Comparison of ENCODE assay signal across 1 cellular context in genomic region chr2:68252407-68253210, GRCh38.
TF ChIP-seq lines count a peak whose summit lies in the region.

Gene PPP3R1, minus strand, starts transcription at chr2:68252532. Its CDS starts 405 bp downstream, at chr2:68252127.

TF ChIP-seq in HepG2, 621 proteins besides CTCF, POLR2A, EP300 and RAD21 (continued from another document and continues in another):
- 0 out of 2 replicates have a peak, but pooled peaks have one; percentile 59 for TF ChIP-seq ZNF710 (CRISPR knock-in tag; IDR thresholded peaks at IDR 0.05; ENCODE audit: borderline replicate concordance)
- 0 out of 2 replicates have a peak, but pooled peaks have one; percentile 49 for TF ChIP-seq ZNF572 (CRISPR knock-in tag; IDR thresholded peaks at IDR 0.05)
- TF ChIP-seq MED1 (CRISPR knock-in tag; IDR thresholded peaks at IDR 0.05): peak; percentile 79
- no peak for TF ChIP-seq ZBTB40 (IDR thresholded peaks at IDR 0.05)
- peak; percentile 65 for TF ChIP-seq ZBTB40 (CRISPR knock-in tag; IDR thresholded peaks at IDR 0.05)
- 0 out of 2 replicates have a peak, but pooled peaks have one; percentile 85 for TF ChIP-seq TIGD3 (CRISPR knock-in tag; IDR thresholded peaks at IDR 0.05; ENCODE audit: borderline replicate concordance)
- TF ChIP-seq KLF15 (CRISPR knock-in tag; IDR thresholded peaks at IDR 0.05; ENCODE audit: borderline replicate concordance): peak; percentile 67; the same call in 1 of the 2 replicates
- peak; percentile 88 for TF ChIP-seq MYPOP (CRISPR knock-in tag; IDR thresholded peaks at IDR 0.05)
- 0 out of 2 replicates have a peak, but pooled peaks have one; percentile 74 for TF ChIP-seq ZNF275 (CRISPR knock-in tag; IDR thresholded peaks at IDR 0.05; ENCODE audit: borderline replicate concordance)
- TF ChIP-seq ZNF776 (CRISPR knock-in tag; IDR thresholded peaks at IDR 0.05): peak; percentile 94
- peak; percentile 86 for TF ChIP-seq PHF20 (CRISPR knock-in tag; IDR thresholded peaks at IDR 0.05)
- TF ChIP-seq DMTF1 (CRISPR knock-in tag; IDR thresholded peaks at IDR 0.05): peak; percentile 96; the same call in 1 of the 2 replicates
- no peak for TF ChIP-seq ZUFSP (CRISPR knock-in tag; IDR thresholded peaks at IDR 0.05; ENCODE audit: borderline replicate concordance)
- TF ChIP-seq ZFP37 (CRISPR knock-in tag; IDR thresholded peaks at IDR 0.05; ENCODE audit: borderline replicate concordance): no peak
- TF ChIP-seq ZNF337 (CRISPR knock-in tag; IDR thresholded peaks at IDR 0.05; ENCODE audit: borderline replicate concordance, low read depth): no peak
- peak; percentile 80 for TF ChIP-seq HNRNPH1 (optimal IDR thresholded peaks at IDR 0.05; ENCODE audit: low read depth, low read length)
- TF ChIP-seq ZNF510 (CRISPR knock-in tag; IDR thresholded peaks at IDR 0.05; ENCODE audit: low read depth): 0 out of 2 replicates have a peak, but pooled peaks have one; percentile 20
- peak; percentile 68 for TF ChIP-seq NFYB (CRISPR knock-in tag; IDR thresholded peaks at IDR 0.05)
- peak; percentile 97 for TF ChIP-seq ELF3 (CRISPR knock-in tag; IDR thresholded peaks at IDR 0.05)
- TF ChIP-seq SMARCE1 (IDR thresholded peaks at IDR 0.05; ENCODE audit: borderline replicate concordance): no peak
- 0 out of 2 replicates have a peak, but pooled peaks have one; percentile 39 for TF ChIP-seq STAT6 (CRISPR knock-in tag; IDR thresholded peaks at IDR 0.05; ENCODE audit: borderline replicate concordance)
- TF ChIP-seq ZNF33A (CRISPR knock-in tag; IDR thresholded peaks at IDR 0.05; ENCODE audit: borderline replicate concordance): peak; percentile 73; the same call in 1 of the 2 replicates
- peak; percentile 82; the same call in 1 of the 2 replicates for TF ChIP-seq ZNF230 (CRISPR knock-in tag; IDR thresholded peaks at IDR 0.05)
- TF ChIP-seq POGK (CRISPR knock-in tag; conservative IDR thresholded peaks at IDR 0.05): peak; percentile 77; the same call in 1 of the 2 replicates
- peak; percentile 75; the same call in 1 of the 2 replicates for TF ChIP-seq ZNF44 (CRISPR knock-in tag; IDR thresholded peaks at IDR 0.05)
- TF ChIP-seq ZNF737 (CRISPR knock-in tag; IDR thresholded peaks at IDR 0.05; ENCODE audit: borderline replicate concordance): no peak
- TF ChIP-seq KDM5B (CRISPR knock-in tag; IDR thresholded peaks at IDR 0.05; ENCODE audit: borderline replicate concordance): peak; percentile 91
